In genomic region chr3:172140499-172141391, GRCh38 we compare ENCODE assay signal across 8 cellular contexts.
DNase-seq lines count a peak whose midpoint lies in the region; ATAC-seq, FAIRE-seq and TF ChIP-seq lines count a peak whose summit lies in the region.

No MANE protein-coding gene starts in this region.

- peaks cover 3% of the 10 kb centered on the region for H3K9me1 ChIP-seq in K562 (ENCODE audit: control insufficient read depth, insufficient read depth, low read length)

- peaks cover 2 to 54% of the 10 kb centered on the region in 2 experiments; a peak in 4 of 5 replicates for H3K4me1 ChIP-seq in K562 (replicated peaks in 1 of 2; ENCODE audit: control insufficient read depth in 2 of 2, insufficient read depth in 2 of 2, low read length in 2 of 2)
- peaks cover 67 to 84% (median 79%) of the 10 kb centered on the region in 4 donors for H3K4me1 ChIP-seq in upper lobe of left lung

- intact Hi-C loops in activated CD4-positive, alpha-beta memory T cell treated with anti-CD3 and anti-CD28 coated beads for 36 hours (cut with micrococcal nuclease): no loop called here
- intact Hi-C loops in K562 (cut with micrococcal nuclease): no loop called here

- ATAC-seq in K562 (peak; percentile 31; the same call in 2 of the 3 replicates), upper lobe of left lung (ENCODE audit: low FRiP score in 2 of 2) (peak; percentile 75 to 88), GM21360 (IDR thresholded peaks at IDR 0.05; ENCODE audit: unreplicated experiment) (no peak)

- no peak for FAIRE-seq in K562 (lab: Jason Lieb, UNC)

- H3K4me3 ChIP-seq in K562 (no peak overlapping the region), upper lobe of left lung (no peak overlapping the region)

- TF ChIP-seq RAD21 in K562 (CRISPR knock-in tag; conservative IDR thresholded peaks at IDR 0.05 in 1 of 2, IDR thresholded peaks at IDR 0.05 in 1 of 2): 0 out of 4 replicates have a peak, but pooled peaks of 1 of the 2 experiments have one; percentile 11

- TF ChIP-seq POLR2A in K562 (conservative IDR thresholded peaks at IDR 0.05): no peak
- TF ChIP-seq POLR2A in upper lobe of left lung (IDR thresholded peaks at IDR 0.05): peak in 1 of 4 donors; percentile 30

- peak overlapping the region in 1 of 2 experiments; percentile 14; a peak in 1 of 4 replicates for H3K9ac ChIP-seq in K562 (ENCODE audit: insufficient read depth in 1 of 2, low read depth in 2 of 2, low read length in 2 of 2)

- no peaks in the 10 kb centered on the region for H3K27me3 Mint-ChIP-seq in activated CD4-positive, alpha-beta memory T cell treated with anti-CD3 and anti-CD28 coated beads for 36 hours
- H3K27me3 Mint-ChIP-seq in activated CD4-positive, alpha-beta memory T cell treated with anti-CD3 and anti-CD28 coated beads, Interleukin-2, amount 10 ng/mL, durations not matched to agents 7 days and 5 days: no peaks in the 10 kb centered on the region

- H3K36me3 ChIP-seq in K562 (ENCODE audit: control insufficient read depth, insufficient read depth, low read length): peaks cover 11% of the 10 kb centered on the region
- H3K36me3 ChIP-seq in upper lobe of left lung: no peaks in the 10 kb centered on the region

- peaks cover 81% of the 10 kb centered on the region for H3K79me2 ChIP-seq in K562 (ENCODE audit: control insufficient read depth, insufficient read depth, low read length)

- no peak overlapping the region for H3K4me3 Mint-ChIP-seq in activated CD4-positive, alpha-beta memory T cell treated with anti-CD3 and anti-CD28 coated beads for 36 hours
- H3K4me3 Mint-ChIP-seq in activated CD4-positive, alpha-beta memory T cell treated with anti-CD3 and anti-CD28 coated beads, Interleukin-2, amount 10 ng/mL, durations not matched to agents 7 days and 5 days: no peak overlapping the region

- no peak overlapping the region for H2AFZ ChIP-seq in K562 (ENCODE audit: low read depth, low read length)

- TF ChIP-seq EP300 in K562 (IDR thresholded peaks at IDR 0.05; ENCODE audit: low read length) (no peak), upper lobe of left lung (IDR thresholded peaks at IDR 0.05) (peak in 3 of 4 donors; percentile 35 to 98 (median 85))

- peak; percentile 41 for DNase-seq in activated CD4-positive, alpha-beta memory T cell treated with anti-CD3 and anti-CD28 coated beads for 36 hours
- DNase-seq in activated CD4-positive, alpha-beta memory T cell treated with anti-CD3 and anti-CD28 coated beads, Interleukin-2, amount 10 ng/mL, durations not matched to agents 7 days and 5 days: no peak
- DNase-seq in K562 (ENCODE audit: extremely low read depth in 1 of 4, low spot score in 3 of 4): peak in 1 of 4 experiments; percentile 17
- peak; percentile 94 for DNase-seq in kidney glomerular epithelial cell (lab: John Stamatoyannopoulos, UW)
- DNase-seq in upper lobe of left lung: peak in 1 of 2 donors; percentile 74
- DNase-seq in DMS 273 treated with DMSO at 0.1 percent for 48 hours (lab: John Stamatoyannopoulos, UW): no peak
- DNase-seq in SW480 (ENCODE audit: low spot score): no peak

- H3K27me3 ChIP-seq in K562 (ENCODE audit: control insufficient read depth in 2 of 2, insufficient read depth in 2 of 2, low read length in 2 of 2) (no peaks in the 10 kb centered on the region), upper lobe of left lung (no peaks in the 10 kb centered on the region)

- POLR2A ChIA-PET in activated CD4-positive, alpha-beta memory T cell treated with anti-CD3 and anti-CD28 coated beads for 36 hours (lab: Charles Lee): interaction anchor here (0.7 kb wide), 1 partner anchor 15 kb away, joined by 3 read pairs; no protein-coding TSS in a partner anchor
- POLR2A ChIA-PET in activated CD4-positive, alpha-beta memory T cell treated with anti-CD3 and anti-CD28 coated beads, Interleukin-2, amount 10 ng/mL, durations not matched to agents 7 days and 5 days (lab: Charles Lee): interaction anchor here (0.6 to 2.4 kb wide), 5 partner anchors 8 to 102 kb away, joined by 3 to 9 read pairs (median 5); partner anchors contain the start of gene FNDC3B
- POLR2A ChIA-PET in K562 (lab: Yijun Ruan, JAX): interaction anchor here (1.1 to 2.1 kb wide), 5 partner anchors 9 to 23 kb away, joined by 3 to 8 read pairs (median 4); no protein-coding TSS in a partner anchor

- H3K9me3 ChIP-seq in K562 (replicated peaks; ENCODE audit: control insufficient read depth, insufficient read depth, low read depth, low read length): no peaks in the 10 kb centered on the region
- H3K9me3 ChIP-seq in upper lobe of left lung: no peaks in the 10 kb centered on the region

- H3K4me2 ChIP-seq in K562 (ENCODE audit: insufficient read depth, low read length): peak overlapping the region; percentile 37; the same call in 1 of the 2 replicates

- in situ Hi-C loops in K562 (cut with MboI): no loop called here

- peaks cover 4% of the 10 kb centered on the region for H3K36me3 Mint-ChIP-seq in activated CD4-positive, alpha-beta memory T cell treated with anti-CD3 and anti-CD28 coated beads for 36 hours
- H3K36me3 Mint-ChIP-seq in activated CD4-positive, alpha-beta memory T cell treated with anti-CD3 and anti-CD28 coated beads, Interleukin-2, amount 10 ng/mL, durations not matched to agents 7 days and 5 days (ENCODE audit: low read depth): peaks cover 12% of the 10 kb centered on the region

- CTCF ChIA-PET in activated CD4-positive, alpha-beta memory T cell treated with anti-CD3 and anti-CD28 coated beads for 36 hours (lab: Charles Lee): interaction anchor here (1.1 to 2.1 kb wide), 2 partner anchors 100 to 135 kb away, joined by 3 to 9 read pairs; no protein-coding TSS in a partner anchor
- CTCF ChIA-PET in activated CD4-positive, alpha-beta memory T cell treated with anti-CD3 and anti-CD28 coated beads, Interleukin-2, amount 10 ng/mL, durations not matched to agents 7 days and 5 days (lab: Charles Lee): interaction anchor here (0.9 to 1.5 kb wide), 2 partner anchors 192 kb away, joined by 4 to 5 read pairs; no protein-coding TSS in a partner anchor
- CTCF ChIA-PET in K562 (lab: Yijun Ruan, JAX; ENCODE audit: low intra/inter-chr PET ratio): no interaction called here

- TF ChIP-seq CTCF in K562 (IDR thresholded peaks at IDR 0.05 in 2 of 3, conservative IDR thresholded peaks at IDR 0.05 in 1 of 3; ENCODE audit: insufficient read depth in 2 of 3, low read depth in 1 of 3, low read length in 3 of 3): no peak
- no peak for TF ChIP-seq CTCF in upper lobe of left lung (IDR thresholded peaks at IDR 0.05)

- H4K20me1 ChIP-seq in K562 (replicated peaks; ENCODE audit: control insufficient read depth, insufficient read depth, low read length): no peaks in the 10 kb centered on the region

- BruUV-seq in K562 (replicated peaks; lab: Mats Ljungman, UMichigan): no TSS peak

- H3K27ac ChIP-seq in K562 (ENCODE audit: extremely low read depth, low read depth, low read length) (peak overlapping the region; percentile 43; the same call in 2 of the 3 replicates), upper lobe of left lung (peak overlapping the region; percentile 70 to 84 (median 77))

- H3K27ac Mint-ChIP-seq in activated CD4-positive, alpha-beta memory T cell treated with anti-CD3 and anti-CD28 coated beads for 36 hours: no peak overlapping the region
- no peak overlapping the region for H3K27ac Mint-ChIP-seq in activated CD4-positive, alpha-beta memory T cell treated with anti-CD3 and anti-CD28 coated beads, Interleukin-2, amount 10 ng/mL, durations not matched to agents 7 days and 5 days

- WGBS in K562 (ENCODE audit: insufficient coverage, low coverage, missing lambda C conversion rate): 36% methylated on average over 7 of the region's 7 CpGs
- WGBS in upper lobe of left lung, 2 donors: 19 to 25% methylated on average over 7 of the region's 7 CpGs

- no peaks in the 10 kb centered on the region for H3K9me3 Mint-ChIP-seq in activated CD4-positive, alpha-beta memory T cell treated with anti-CD3 and anti-CD28 coated beads for 36 hours
- H3K9me3 Mint-ChIP-seq in activated CD4-positive, alpha-beta memory T cell treated with anti-CD3 and anti-CD28 coated beads, Interleukin-2, amount 10 ng/mL, durations not matched to agents 7 days and 5 days: no peaks in the 10 kb centered on the region

- peaks cover 53% of the 10 kb centered on the region for H3K4me1 Mint-ChIP-seq in activated CD4-positive, alpha-beta memory T cell treated with anti-CD3 and anti-CD28 coated beads for 36 hours (ENCODE audit: low read depth)
- peaks cover 68% of the 10 kb centered on the region for H3K4me1 Mint-ChIP-seq in activated CD4-positive, alpha-beta memory T cell treated with anti-CD3 and anti-CD28 coated beads, Interleukin-2, amount 10 ng/mL, durations not matched to agents 7 days and 5 days

Comparison
In these comparisons a context has a peak if more than half of its experiments do, and no peak if none do; other contexts are left out.
1. DNase-seq: peak in activated CD4-positive, alpha-beta memory T cell treated with anti-CD3 and anti-CD28 coated beads for 36 hours (single experiment) and kidney glomerular epithelial cell (single experiment); none in activated CD4-positive, alpha-beta memory T cell treated with anti-CD3 and anti-CD28 coated beads, Interleukin-2, amount 10 ng/mL, durations not matched to agents 7 days and 5 days (single experiment), DMS 273 treated with DMSO at 0.1 percent for 48 hours (single experiment) and SW480 (single experiment).